8 cellular contexts compared by ENCODE assay signal in the genomic region with DNA sequence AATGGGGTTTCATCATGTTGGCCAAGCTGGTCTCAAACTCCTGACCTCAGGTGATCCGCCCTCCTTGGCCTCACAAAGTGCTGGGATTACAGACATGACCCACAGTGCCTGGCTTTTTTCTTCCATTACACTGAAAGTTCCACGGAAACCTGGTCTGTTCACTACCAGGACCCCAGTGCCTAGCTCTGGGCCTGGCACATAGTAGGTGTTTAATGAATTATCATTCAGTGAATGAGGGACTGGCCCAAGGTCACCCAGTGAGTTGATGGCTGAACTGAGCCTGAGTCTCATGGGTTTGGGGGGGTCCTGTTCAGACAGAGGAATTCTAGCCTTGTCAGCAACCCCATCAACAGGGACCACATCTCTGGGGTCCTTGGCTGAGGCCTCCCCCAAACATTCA. TPM values are rescaled to one million over a fixed set of nuclear protein-coding genes. Genes with fewer than 3 reads are reported as not detected.
"Had no signal": no experiment of that assay in that cellular context is flagged by ENCODE, and none has a peak within 500 bp of the region (broad histone marks: within the 10 kb centered on the region; RNA-seq: fewer than 3 reads in every experiment).

No MANE protein-coding gene starts in this region.

- H2AFZ ChIP-seq: GM23248 had no signal

- DNase-seq: GM23248, GOT3, H9, HCEC 1CT, KBM-7 had no signal

- H3K27ac ChIP-seq: GM23248, KMS-11 had no signal

- H3K4me3 ChIP-seq: GM23248 had no signal

- FAIRE-seq: H54, HTR-8/SVneo had no signal

- H3K4me2 ChIP-seq: KMS-11 had no signal

- H3K9ac ChIP-seq: GM23248, KMS-11 had no signal

RNA-seq across cellular contexts. Expression of gene C11orf86, which starts 3.1 kb away (rescaled TPM):
- total RNA-seq: GM23248, H9 had no signal
- polyA plus RNA-seq: GM23248 had no signal
